In genomic region chr2:73233932-73234832, GRCh38 we compare ENCODE assay signal across 1 cellular context.
A peak's percentile ranks its signal among the peaks of the same experiment; 100 is the strongest.
TF ChIP-seq lines count a peak whose summit lies in the region.

TSS of gene CCT7 (plus strand) at chr2:73234308. CDS start at chr2:73234379, 71 bp downstream.

TF ChIP-seq in HEK293, 187 proteins besides CTCF, POLR2A, EP300 and RAD21 (continued from another document and continues in another):
- TF ChIP-seq ZNF518A (tag by site-specific recombination; conservative IDR thresholded peaks at IDR 0.05; ENCODE audit: low read depth) (peak; percentile 64; the same call in 1 of the 2 replicates), ZNF394 (tag by site-specific recombination; IDR thresholded peaks at IDR 0.05; ENCODE audit: borderline replicate concordance) (peak; percentile 63), ZBTB6 (tag by site-specific recombination; IDR thresholded peaks at IDR 0.05) (peak; percentile 90), INSM2 (tag by site-specific recombination; IDR thresholded peaks at IDR 0.05) (peak; percentile 25; the same call in 1 of the 2 replicates), ZBTB11 (tag by site-specific recombination; conservative IDR thresholded peaks at IDR 0.05; ENCODE audit: low read depth) (peak; percentile 98), ZNF777 (tag by site-specific recombination; IDR thresholded peaks at IDR 0.05; ENCODE audit: borderline replicate concordance) (no peak), ZNF76 (tag by site-specific recombination; IDR thresholded peaks at IDR 0.05; ENCODE audit: borderline replicate concordance, low read depth) (peak; percentile 95), ZBTB44 (tag by site-specific recombination; IDR thresholded peaks at IDR 0.05) (0 out of 2 replicates have a peak, but pooled peaks have one; percentile 21), ZBTB1 (tag by site-specific recombination; IDR thresholded peaks at IDR 0.05) (0 out of 2 replicates have a peak, but pooled peaks have one; percentile 26), ZBTB21 (tag by site-specific recombination; IDR thresholded peaks at IDR 0.05) (no peak), ZNF114 (tag by site-specific recombination; IDR thresholded peaks at IDR 0.05) (no peak), PRDM1 (tag by site-specific recombination; IDR thresholded peaks at IDR 0.05) (no peak), SP2 (tag by site-specific recombination; IDR thresholded peaks at IDR 0.05) (peak; percentile 58), ZBTB10 (tag by site-specific recombination; IDR thresholded peaks at IDR 0.05) (0 out of 2 replicates have a peak, but pooled peaks have one; percentile 49), ZNF391 (tag by site-specific recombination; IDR thresholded peaks at IDR 0.05; ENCODE audit: borderline replicate concordance, low read depth) (no peak; the same call in 1 of the 2 replicates), ZNF311 (tag by site-specific recombination; IDR thresholded peaks at IDR 0.05; ENCODE audit: borderline replicate concordance) (no peak), ZNF426 (tag by site-specific recombination; IDR thresholded peaks at IDR 0.05) (peak; percentile 7; the same call in 1 of the 2 replicates), ZNF843 (tag by site-specific recombination; IDR thresholded peaks at IDR 0.05) (no peak), SP7 (tag by site-specific recombination; IDR thresholded peaks at IDR 0.05) (0 out of 2 replicates have a peak, but pooled peaks have one; percentile 54), ZNF544 (tag by site-specific recombination; IDR thresholded peaks at IDR 0.05) (no peak), ZNF580 (tag by site-specific recombination; IDR thresholded peaks at IDR 0.05) (0 out of 2 replicates have a peak, but pooled peaks have one; percentile 55), YY1 (tag by site-specific recombination; IDR thresholded peaks at IDR 0.05) (peak; percentile 58; the same call in 1 of the 2 replicates), ZNF747 (tag by site-specific recombination; IDR thresholded peaks at IDR 0.05) (no peak), KLF10 (tag by site-specific recombination; IDR thresholded peaks at IDR 0.05) (0 out of 2 replicates have a peak, but pooled peaks have one; percentile 15), ZNF660 (tag by site-specific recombination; IDR thresholded peaks at IDR 0.05) (peak; percentile 61; the same call in 1 of the 2 replicates), ZNF324 (tag by site-specific recombination; IDR thresholded peaks at IDR 0.05) (0 out of 2 replicates have a peak, but pooled peaks have one; percentile 29), PRDM10 (tag by site-specific recombination; IDR thresholded peaks at IDR 0.05) (peak; percentile 16; the same call in 1 of the 2 replicates), KLF8 (tag by site-specific recombination; IDR thresholded peaks at IDR 0.05) (peak; percentile 36), ZNF133 (tag by site-specific recombination; IDR thresholded peaks at IDR 0.05) (no peak), IKZF3 (tag by site-specific recombination; IDR thresholded peaks at IDR 0.05) (no peak), ZNF449 (tag by site-specific recombination; IDR thresholded peaks at IDR 0.05) (peak; percentile 30; the same call in 1 of the 2 replicates)
